Comparison of ENCODE assay signal across 16 cellular contexts in genomic region chr22:49008682-49009235, GRCh38.
"Had no signal": no experiment of that assay in that cellular context is flagged by ENCODE, and none has a peak within 500 bp of the region (broad histone marks: within the 10 kb centered on the region; RNA-seq: fewer than 3 reads in every experiment).

No MANE protein-coding gene starts in this region.

- H3K27ac Mint-ChIP-seq: activated naive CD4-positive, alpha-beta T cell treated with anti-CD3 and anti-CD28 coated beads, Interleukin-2, amount 50 U/mL, for 24 hours; stimulated activated memory B cell treated with anti-CD40 and anti-IgM and Interleukin-4, amounts not matched to agents 10 μg/mL and 1 μg/mL and 100 μg/mL, for 72 hours; T-helper 17 cell had no signal

- H3K9me3 ChIP-seq: pancreas had no signal

- H3K27ac ChIP-seq: left lung, pancreas, skin epidermis had no signal

- H3K4me3 ChIP-seq: left lung, pancreas, skin epidermis had no signal

- H3K4me1 Mint-ChIP-seq: activated naive CD4-positive, alpha-beta T cell treated with anti-CD3 and anti-CD28 coated beads, Interleukin-2, amount 50 U/mL, for 24 hours; stimulated activated memory B cell treated with anti-CD40 and anti-IgM and Interleukin-4, amounts not matched to agents 10 μg/mL and 1 μg/mL and 100 μg/mL, for 72 hours; T-helper 17 cell had no signal

- H3K4me1 ChIP-seq: left lung, pancreas had no signal

- H3K4me3 Mint-ChIP-seq: activated naive CD4-positive, alpha-beta T cell treated with anti-CD3 and anti-CD28 coated beads, Interleukin-2, amount 50 U/mL, for 24 hours; brain; stimulated activated memory B cell treated with anti-CD40 and anti-IgM and Interleukin-4, amounts not matched to agents 10 μg/mL and 1 μg/mL and 100 μg/mL, for 72 hours; T-helper 17 cell had no signal

- ATAC-seq: esophagus mucosa; left lung; pancreas; stimulated activated memory B cell treated with anti-CD40 and anti-IgM and Interleukin-4, amounts not matched to agents 10 μg/mL and 1 μg/mL and 100 μg/mL, for 72 hours; T-helper 17 cell had no signal

- H3K9me3 Mint-ChIP-seq: activated naive CD4-positive, alpha-beta T cell treated with anti-CD3 and anti-CD28 coated beads, Interleukin-2, amount 50 U/mL, for 24 hours had no signal

- H3K27me3 ChIP-seq: pancreas had no signal

- H3K36me3 Mint-ChIP-seq: activated naive CD4-positive, alpha-beta T cell treated with anti-CD3 and anti-CD28 coated beads, Interleukin-2, amount 50 U/mL, for 24 hours; brain; stimulated activated memory B cell treated with anti-CD40 and anti-IgM and Interleukin-4, amounts not matched to agents 10 μg/mL and 1 μg/mL and 100 μg/mL, for 72 hours had no signal

- DNase-seq: activated CD4-positive, alpha-beta T cell treated with anti-CD3 and anti-CD28 coated beads, Interleukin-2, amount 50 U/mL, for 1 hour; activated CD4-positive, CD25-positive, alpha-beta regulatory T cell; cerebellar nuclear complex; glutamatergic neuron; left lung; mesendoderm; retina; SIG-M5; substantia nigra; T-helper 17 cell had no signal

- H3K27me3 Mint-ChIP-seq: activated naive CD4-positive, alpha-beta T cell treated with anti-CD3 and anti-CD28 coated beads, Interleukin-2, amount 50 U/mL, for 24 hours had no signal

- H3K36me3 ChIP-seq: left lung, pancreas had no signal
